ENCODE assay signal across 19 cellular contexts in genomic region chr22:45424241-45424731, GRCh38. TPM values are rescaled to one million over a fixed set of nuclear protein-coding genes. Genes with fewer than 3 reads are reported as not detected.
DNase-seq lines count a peak whose midpoint lies in the region; ATAC-seq and TF ChIP-seq lines count a peak whose summit lies in the region.
"Had no signal": no experiment of that assay in that cellular context is flagged by ENCODE, and none has a peak within 500 bp of the region (broad histone marks: within the 10 kb centered on the region; RNA-seq: fewer than 3 reads in every experiment).

No MANE protein-coding gene starts in this region.

- no peak for ATAC-seq in HG03460 (IDR thresholded peaks at IDR 0.05; ENCODE audit: unreplicated experiment)
- no peak for ATAC-seq in activated CD4-positive, CD25-positive, alpha-beta regulatory T cell treated with anti-CD3 and anti-CD28 coated beads, Interleukin-2, amount 50 U/mL, for 24 hours
- ATAC-seq: PC-3; stimulated activated naive CD8-positive, alpha-beta T cell treated with anti-CD3 and anti-CD28 coated beads, Interleukin-15, Interleukin-2, amounts not matched to agents 100 U/mL and 50 U/mL, for 24 hours had no signal

- intact Hi-C loops in PC-9 (cut with micrococcal nuclease; ENCODE audit: unreplicated experiment) (loop anchor here (5.0 kb wide), 2 partner anchors 93 to 157 kb away; no protein-coding TSS in a partner anchor), esophagus squamous epithelium (cut with DNase I) (no loop called here)
- intact Hi-C loops in activated T-helper 2 cell treated with anti-CD3 and anti-CD28 coated beads, Interferon-gamma antibody, Interleukin-2, Interleukin-4, amounts not matched to agents 10 μg/mL and 5 μg/mL and 100 μg/mL, durations not matched to agents 14 hours and 24 hours and 36 hours (cut with micrococcal nuclease): no loop called here

- H2AFZ ChIP-seq in PC-9 (no peak overlapping the region), neuronal stem cell (ENCODE audit: low read length) (no peak overlapping the region)

- WGBS in esophagus squamous epithelium, 2 donors: 74 to 82% methylated on average over 8 to 10 of the region's 14 CpGs
- WGBS in neuronal stem cell (ENCODE audit: extremely low coverage in 2 of 2, insufficient read length in 2 of 2, insufficient replicate concordance in 1 of 2), 2 donors: no CpG with 5 or more reads among the region's 14 CpGs

- POLR2A ChIA-PET in PC-9 (lab: Charles Lee; ENCODE audit: unreplicated experiment): interaction anchor here (0.5 to 0.7 kb wide), 3 partner anchors 9 to 553 kb away, joined by 5 to 19 read pairs (median 16); no protein-coding TSS in a partner anchor

- H3K18ac ChIP-seq in neuronal stem cell (ENCODE audit: low read length): peak overlapping the region; percentile 68

- no peaks in the 10 kb centered on the region for H3K27me3 Mint-ChIP-seq in activated T-helper 2 cell treated with anti-CD3 and anti-CD28 coated beads, Interferon-gamma antibody, Interleukin-2, Interleukin-4, amounts not matched to agents 10 μg/mL and 5 μg/mL and 100 μg/mL, durations not matched to agents 14 hours and 24 hours and 36 hours (ENCODE audit: low read depth)

- no peaks in the 10 kb centered on the region for H3K4me1 Mint-ChIP-seq in activated T-helper 2 cell treated with anti-CD3 and anti-CD28 coated beads, Interferon-gamma antibody, Interleukin-2, Interleukin-4, amounts not matched to agents 10 μg/mL and 5 μg/mL and 100 μg/mL, durations not matched to agents 14 hours and 24 hours and 36 hours (ENCODE audit: low read depth)
- H3K4me1 Mint-ChIP-seq: activated CD4-positive, alpha-beta T cell treated with anti-CD3 and anti-CD28 coated beads, Interleukin-2, amount 10 ng/mL, durations not matched to agents 7 days and 5 days had no signal

- peaks cover 27% of the 10 kb centered on the region for H3K36me3 Mint-ChIP-seq in activated T-helper 2 cell treated with anti-CD3 and anti-CD28 coated beads, Interferon-gamma antibody, Interleukin-2, Interleukin-4, amounts not matched to agents 10 μg/mL and 5 μg/mL and 100 μg/mL, durations not matched to agents 14 hours and 24 hours and 36 hours (ENCODE audit: low read depth)

- no peak overlapping the region for H4K8ac ChIP-seq in neuronal stem cell (ENCODE audit: low read depth, low read length)

- H3K9me3 Mint-ChIP-seq in activated T-helper 2 cell treated with anti-CD3 and anti-CD28 coated beads, Interferon-gamma antibody, Interleukin-2, Interleukin-4, amounts not matched to agents 10 μg/mL and 5 μg/mL and 100 μg/mL, durations not matched to agents 14 hours and 24 hours and 36 hours: no peaks in the 10 kb centered on the region

- no peak overlapping the region for H2BK5ac ChIP-seq in neuronal stem cell (ENCODE audit: low read length)

- H3K79me2 ChIP-seq in PC-9 (ENCODE audit: low read depth): no peaks in the 10 kb centered on the region

- no TSS peak for BruUV-seq in PC-9 (replicated peaks; lab: Mats Ljungman, UMichigan)

- H3K14ac ChIP-seq in neuronal stem cell (ENCODE audit: low read length): no peak overlapping the region

- H3K4me3 ChIP-seq in PC-9: peak overlapping the region; percentile 9; the same call in 1 of the 2 replicates
- no peak overlapping the region for H3K4me3 ChIP-seq in esophagus squamous epithelium
- no peak overlapping the region for H3K4me3 ChIP-seq in neuronal stem cell (ENCODE audit: low read length in 2 of 2)
- H3K4me3 ChIP-seq: ovary, smooth muscle cell had no signal

- CTCF ChIA-PET in PC-9 (lab: Charles Lee): interaction anchor here (0.7 kb wide), 1 partner anchor 28 kb away, joined by 5 read pairs; no protein-coding TSS in a partner anchor

- H2BK15ac ChIP-seq in neuronal stem cell (ENCODE audit: low read length): no peak overlapping the region

- H4K91ac ChIP-seq in neuronal stem cell (ENCODE audit: low read depth, low read length, poor library complexity): peak overlapping the region; percentile 87

- no peak overlapping the region for H3K23ac ChIP-seq in neuronal stem cell (ENCODE audit: low read depth, low read length, poor library complexity)

- H3K27ac ChIP-seq in PC-9: peak overlapping the region; percentile 53
- peak overlapping the region in 3 of 4 donors; percentile 42 to 79 (median 58) for H3K27ac ChIP-seq in esophagus squamous epithelium
- H3K27ac ChIP-seq in neuronal stem cell (replicated peaks; ENCODE audit: low read length): no peak overlapping the region
- H3K27ac ChIP-seq: ovary had no signal

- peaks cover 5% of the 10 kb centered on the region for H3K79me1 ChIP-seq in neuronal stem cell (ENCODE audit: low read depth, low read length)

- DNase-seq in ELF-1 (ENCODE audit: low read depth, low spot score): peak; percentile 55
- DNase-seq in PC-9: peak; percentile 88 to 96
- no peak for DNase-seq in esophagus squamous epithelium (lab: John Stamatoyannopoulos, UW)
- no peak for DNase-seq in neuronal stem cell (ENCODE audit: low spot score)
- DNase-seq in amygdala (lab: John Stamatoyannopoulos, UW): no peak
- no peak for DNase-seq in activated T-helper 2 cell treated with anti-CD3 and anti-CD28 coated beads, Interferon-gamma antibody, Interleukin-2, Interleukin-4, amounts not matched to agents 10 μg/mL and 5 μg/mL and 100 μg/mL, durations not matched to agents 14 hours and 24 hours and 36 hours (ENCODE audit: low spot score)
- DNase-seq: activated CD4-positive, alpha-beta T cell treated with anti-CD3 and anti-CD28 coated beads, Interleukin-2, amount 10 ng/mL, durations not matched to agents 7 days and 5 days; amniotic stem cell; cortex of kidney; NCI-H1417; NCI-H446 treated with DMSO at 0.1 percent for 48 hours; PC-3; stimulated activated naive CD8-positive, alpha-beta T cell treated with anti-CD3 and anti-CD28 coated beads, Interleukin-15, Interleukin-2, amounts not matched to agents 100 U/mL and 50 U/mL, for 24 hours had no signal

- H3K9me3 ChIP-seq in PC-9 (ENCODE audit: insufficient read depth, low read depth) (no peaks in the 10 kb centered on the region), esophagus squamous epithelium (peaks cover 0 to 3% (median 0%) of the 10 kb centered on the region in 3 donors), neuronal stem cell (replicated peaks in 1 of 2; ENCODE audit: control insufficient read depth in 2 of 2, insufficient read depth in 1 of 2, low read depth in 1 of 2, low read length in 2 of 2) (peaks cover 0 to 3% of the 10 kb centered on the region in 2 donors)
- H3K9me3 ChIP-seq: ovary had no signal

- no peak for TF ChIP-seq POLR2A in esophagus squamous epithelium (IDR thresholded peaks at IDR 0.05)

- H3K27ac Mint-ChIP-seq in activated T-helper 2 cell treated with anti-CD3 and anti-CD28 coated beads, Interferon-gamma antibody, Interleukin-2, Interleukin-4, amounts not matched to agents 10 μg/mL and 5 μg/mL and 100 μg/mL, durations not matched to agents 14 hours and 24 hours and 36 hours: no peak overlapping the region
- H3K27ac Mint-ChIP-seq: activated CD4-positive, alpha-beta T cell treated with anti-CD3 and anti-CD28 coated beads, Interleukin-2, amount 10 ng/mL, durations not matched to agents 7 days and 5 days; T-helper 1 cell treated with Interleukin-12 subunit alpha and Interleukin-12 subunit beta and Interleukin-4 antibody, amounts not matched to agents 30 μg/mL and 1 μg/mL, for 36 hours had no signal

- no peaks in the 10 kb centered on the region for H3K9me2 ChIP-seq in PC-9 (ENCODE audit: insufficient read depth)

- H3K4me3 Mint-ChIP-seq in activated T-helper 2 cell treated with anti-CD3 and anti-CD28 coated beads, Interferon-gamma antibody, Interleukin-2, Interleukin-4, amounts not matched to agents 10 μg/mL and 5 μg/mL and 100 μg/mL, durations not matched to agents 14 hours and 24 hours and 36 hours (ENCODE audit: low read depth): no peak overlapping the region
- H3K4me3 Mint-ChIP-seq: activated CD4-positive, alpha-beta T cell treated with anti-CD3 and anti-CD28 coated beads, Interleukin-2, amount 10 ng/mL, durations not matched to agents 7 days and 5 days; T-helper 1 cell treated with Interleukin-12 subunit alpha and Interleukin-12 subunit beta and Interleukin-4 antibody, amounts not matched to agents 30 μg/mL and 1 μg/mL, for 36 hours had no signal

- H3F3A ChIP-seq in PC-9 (ENCODE audit: insufficient read depth, low read depth): peaks cover 24% of the 10 kb centered on the region

- no peak; the same call in 1 of the 2 replicates for TF ChIP-seq CTCF in PC-9 (conservative IDR thresholded peaks at IDR 0.05)
- TF ChIP-seq CTCF in esophagus squamous epithelium (IDR thresholded peaks at IDR 0.05): no peak

- H2BK120ac ChIP-seq in neuronal stem cell (ENCODE audit: low read depth, low read length): no peak overlapping the region

- no peak overlapping the region for H2BK12ac ChIP-seq in neuronal stem cell (ENCODE audit: low read length)

- H3K27me3 ChIP-seq in PC-9 (ENCODE audit: insufficient read depth, low read depth) (no peaks in the 10 kb centered on the region), esophagus squamous epithelium (no peaks in the 10 kb centered on the region), neuronal stem cell (ENCODE audit: control insufficient read depth in 3 of 3, insufficient read depth in 3 of 3, low read depth in 1 of 3, low read length in 3 of 3) (peaks cover 0 to 17% (median 0%) of the 10 kb centered on the region in 3 experiments)
- H3K27me3 ChIP-seq: ovary had no signal

- H4K20me1 ChIP-seq in PC-9 (ENCODE audit: insufficient read depth): no peaks in the 10 kb centered on the region

- peaks cover 26% of the 10 kb centered on the region for H3K4me1 ChIP-seq in PC-9 (replicated peaks; ENCODE audit: insufficient read depth)
- peaks cover 3 to 23% (median 8%) of the 10 kb centered on the region in 3 donors for H3K4me1 ChIP-seq in esophagus squamous epithelium
- no peaks in the 10 kb centered on the region for H3K4me1 ChIP-seq in neuronal stem cell (ENCODE audit: control insufficient read depth in 2 of 2, insufficient read depth in 1 of 2, low read depth in 1 of 2, low read length in 2 of 2)

- H3K9ac ChIP-seq in neuronal stem cell (ENCODE audit: low read depth, low read length, poor library complexity): no peak overlapping the region

- H3K36me3 ChIP-seq in PC-9 (ENCODE audit: low read depth): no peaks in the 10 kb centered on the region
- no peaks in the 10 kb centered on the region for H3K36me3 ChIP-seq in esophagus squamous epithelium
- H3K36me3 ChIP-seq in neuronal stem cell (replicated peaks in 1 of 2; ENCODE audit: control insufficient read depth in 2 of 2, insufficient read depth in 2 of 2, low read length in 2 of 2): no peaks in the 10 kb centered on the region
- H3K36me3 ChIP-seq: ovary had no signal

- H2AK5ac ChIP-seq in neuronal stem cell (ENCODE audit: low read depth, low read length): peak overlapping the region; percentile 22

- H3K4me2 ChIP-seq in PC-9: peak overlapping the region; percentile 70
- H3K4me2 ChIP-seq in neuronal stem cell (ENCODE audit: insufficient read depth, low read length, poor library complexity, severe bottlenecking): no peak overlapping the region
- H3K4me2 ChIP-seq: smooth muscle cell had no signal

- no peak overlapping the region for H3K4ac ChIP-seq in neuronal stem cell (ENCODE audit: low read length)

RNA-seq across cellular contexts. Expression of gene RIBC2, which starts 10.8 kb away (rescaled TPM):
- total RNA-seq in PC-9 (2021) (4.0 and 11.0 TPM in 2 replicates), esophagus squamous epithelium (under 1 TPM in 3 of 4 donors, not detected in 1; 0.19 to 0.76 (median 0.75) TPM)
- polyA plus RNA-seq in neuronal stem cell (2013, experiment 1 of 2): 1.2 TPM
- 1.5 TPM for polyA plus RNA-seq in neuronal stem cell (2013, experiment 2 of 2)
- 9.9 and 11.0 TPM in 2 replicates for total RNA-seq in activated T-helper 2 cell treated with anti-CD3 and anti-CD28 coated beads, Interferon-gamma antibody, Interleukin-2, Interleukin-4, amounts not matched to agents 10 μg/mL and 5 μg/mL and 100 μg/mL, durations not matched to agents 14 hours and 24 hours and 36 hours

RNA-seq across cellular contexts. Expression of gene SMC1B, which starts 10.9 kb away (rescaled TPM):
- total RNA-seq in PC-9 (2021): 0.28 and 0.31 TPM in 2 replicates
- not detected for total RNA-seq in esophagus squamous epithelium
- 0.04 TPM for polyA plus RNA-seq in neuronal stem cell (2013, experiment 1 of 2)
- polyA plus RNA-seq in neuronal stem cell (2013, experiment 2 of 2): 0.06 TPM
- 0.50 and 0.80 TPM in 2 replicates for total RNA-seq in activated T-helper 2 cell treated with anti-CD3 and anti-CD28 coated beads, Interferon-gamma antibody, Interleukin-2, Interleukin-4, amounts not matched to agents 10 μg/mL and 5 μg/mL and 100 μg/mL, durations not matched to agents 14 hours and 24 hours and 36 hours
- total RNA-seq: IMR-90, smooth muscle cell had no signal
- polyA plus RNA-seq: IMR-90 had no signal

Comparison
In these comparisons a context has a peak if more than half of its experiments do, and no peak if none do; other contexts are left out.
1. DNase-seq: peak in ELF-1 (single experiment) and PC-9 (2 of 2); none in esophagus squamous epithelium (single experiment), neuronal stem cell (single experiment), amygdala (0 of 56) and activated T-helper 2 cell treated with anti-CD3 and anti-CD28 coated beads, Interferon-gamma antibody, Interleukin-2, Interleukin-4, amounts not matched to agents 10 μg/mL and 5 μg/mL and 100 μg/mL, durations not matched to agents 14 hours and 24 hours and 36 hours (single experiment).